8 cellular contexts compared by ENCODE assay signal in genomic region chr16:69754469-69755310, GRCh38. TPM values are rescaled to one million over a fixed set of nuclear protein-coding genes. Genes with fewer than 3 reads are reported as not detected.
A peak's percentile ranks its signal among the peaks of the same experiment; 100 is the strongest.
DNase-seq lines count a peak whose midpoint lies in the region; ATAC-seq, FAIRE-seq and TF ChIP-seq lines count a peak whose summit lies in the region.

Gene NOB1 (minus strand): TSS chr16:69754926. CDS start chr16:69754910, 16 bp downstream.

- no peaks in the 10 kb centered on the region for H3K9me1 ChIP-seq in keratinocyte (ENCODE audit: control insufficient read depth, extremely low read depth, insufficient read depth, low read length)

- FAIRE-seq in keratinocyte (lab: Jason Lieb, UNC): no peak

- H2AFZ ChIP-seq in keratinocyte (ENCODE audit: control insufficient read depth, low read length): peak within 1 kb of the TSS; percentile 96

- H3K9me3 ChIP-seq in keratinocyte (ENCODE audit: control insufficient read depth, low read depth, low read length): no peaks in the 10 kb centered on the region

- H3K4me3 ChIP-seq in keratinocyte (ENCODE audit: control insufficient read depth in 2 of 3, extremely low read depth in 1 of 3, insufficient read depth in 2 of 3, low read depth in 1 of 3, low read length in 3 of 3): peak within 1 kb of the TSS; percentile 74 to 100 (median 99)

- ATAC-seq in GM19025 (IDR thresholded peaks at IDR 0.05; ENCODE audit: low read depth, unreplicated experiment) (peak; percentile 91), HG03342 (IDR thresholded peaks at IDR 0.05; ENCODE audit: unreplicated experiment) (peak; percentile 94)
- ATAC-seq in activated CD4-positive, CD25-positive, alpha-beta regulatory T cell treated with anti-CD3 and anti-CD28 coated beads, Interleukin-2, amount 50 U/mL, for 24 hours: peak; percentile 97 to 98

- peaks cover 8 to 15% of the 10 kb centered on the region in 2 experiments for H3K36me3 ChIP-seq in keratinocyte (ENCODE audit: control insufficient read depth in 2 of 2, extremely low read depth in 1 of 2, insufficient read depth in 2 of 2, low read length in 2 of 2)

- no peaks in the 10 kb centered on the region for H3K27me3 ChIP-seq in keratinocyte (ENCODE audit: control insufficient read depth, extremely low read depth, insufficient read depth, low read length)

- TF ChIP-seq CTCF in keratinocyte (optimal IDR thresholded peaks at IDR 0.05 in 1 of 3, IDR thresholded peaks at IDR 0.05 in 1 of 3, conservative IDR thresholded peaks at IDR 0.05 in 1 of 3; ENCODE audit: extremely low read depth in 1 of 3, insufficient read depth in 2 of 3, low read length in 3 of 3): peak; percentile 92 to 100 (median 98)

- H3K4me2 ChIP-seq in keratinocyte (ENCODE audit: control insufficient read depth, extremely low read depth, insufficient read depth, low read depth, low read length): peak within 1 kb of the TSS; percentile 70

- H3K27ac ChIP-seq in keratinocyte (ENCODE audit: control insufficient read depth, insufficient read depth, low read length): peak within 1 kb of the TSS; percentile 95

- peak within 1 kb of the TSS; percentile 97 for H3K9ac ChIP-seq in keratinocyte (ENCODE audit: control insufficient read depth, extremely low read depth, insufficient read depth, low read length)

- no peaks in the 10 kb centered on the region for H4K20me1 ChIP-seq in keratinocyte (ENCODE audit: control insufficient read depth, extremely low read depth, insufficient read depth, low read length)

- peaks cover 4% of the 10 kb centered on the region for H3K4me1 ChIP-seq in keratinocyte (ENCODE audit: control insufficient read depth, extremely low read depth, insufficient read depth, low read length)

- H3K79me2 ChIP-seq in keratinocyte (ENCODE audit: control insufficient read depth, insufficient read depth, low read length): peaks cover 44% of the 10 kb centered on the region

- peak; percentile 91 to 92 for DNase-seq in AML-193 (lab: John Stamatoyannopoulos, UW)
- DNase-seq in NCI-H446 (lab: John Stamatoyannopoulos, UW): peak; percentile 58 to 94
- peak; percentile 97 for DNase-seq in cerebellar cortex (ENCODE audit: low spot score)
- DNase-seq in keratinocyte (ENCODE audit: low read depth, low spot score): peak; percentile 96
- DNase-seq in stimulated activated CD4-positive, alpha-beta T cell treated with anti-CD3 and anti-CD28 coated beads, Interleukin-15, amount 100 ng/mL, for 1 hour (ENCODE audit: low read depth in 1 of 2, low spot score in 1 of 2): peak; percentile 94 to 95

- dilution Hi-C loops in keratinocyte (cut with MboI; ENCODE audit: extremely low pct_ligation_motif_present, low sequenced_read_pairs): no loop called here

RNA-seq across cellular contexts. Expression of gene NOB1, which starts in this region (rescaled TPM):
- polyA plus RNA-seq in keratinocyte: 63.0 to 87.4 TPM (median 65.5 TPM) in 3 replicates
- polyA plus RNA-seq in keratinocyte (2011; ENCODE audit: low read depth): 55.4 TPM
- polyA plus RNA-seq in keratinocyte (2011; cell fraction: cytosol; rRNA removed): 57.7 and 75.2 TPM in 2 replicates
- polyA plus RNA-seq in keratinocyte (2011; cell fraction: nucleus; rRNA removed): 51.9 and 53.3 TPM in 2 replicates
- polyA plus RNA-seq in keratinocyte (2012; ENCODE audit: low replicate concordance): 55.1 and 72.7 TPM in 2 replicates
- 58.0 to 71.4 TPM (median 68.2 TPM) in 3 replicates for polyA minus RNA-seq in keratinocyte
- 84.6 TPM for polyA minus RNA-seq in keratinocyte (2011; cell fraction: cytosol; rRNA and poly(A)+ RNA removed)
- 24.4 and 30.9 TPM in 2 replicates for polyA minus RNA-seq in keratinocyte (2011; cell fraction: nucleus; rRNA and poly(A)+ RNA removed)

Comparison
In these comparisons a context has a peak if more than half of its experiments do, and no peak if none do; other contexts are left out.
1. Peak in every context shown above with its lines: DNase-seq, ATAC-seq, H3K4me3 ChIP-seq and H3K27ac ChIP-seq.